9 cellular contexts compared by ENCODE assay signal in genomic region chr6:119978274-119978889, GRCh38.
A peak's percentile ranks its signal among the peaks of the same experiment; 100 is the strongest.
DNase-seq lines count a peak whose midpoint lies in the region; ATAC-seq and TF ChIP-seq lines count a peak whose summit lies in the region.
"Had no signal": no experiment of that assay in that cellular context is flagged by ENCODE, and none has a peak within 500 bp of the region (broad histone marks: within the 10 kb centered on the region; RNA-seq: fewer than 3 reads in every experiment).

No MANE protein-coding gene starts in this region.

- H3F3A ChIP-seq in OCI-LY1 (ENCODE audit: insufficient read depth, low read length) = no peaks in the 10 kb centered on the region

- no peaks in the 10 kb centered on the region for H3K9me3 Mint-ChIP-seq in activated naive CD4-positive, alpha-beta T cell treated with anti-CD3 and anti-CD28 coated beads, Interleukin-2, amount 10 ng/mL, durations not matched to agents 7 days and 5 days
- H3K9me3 Mint-ChIP-seq in activated naive CD4-positive, alpha-beta T cell treated with anti-CD3 and anti-CD28 coated beads, Interleukin-2, amount 50 U/mL, for 72 hours = no peaks in the 10 kb centered on the region
- H3K9me3 Mint-ChIP-seq: IgD-negative memory B cell had no signal

- no peak overlapping the region for H3K4me3 Mint-ChIP-seq in activated naive CD4-positive, alpha-beta T cell treated with anti-CD3 and anti-CD28 coated beads, Interleukin-2, amount 10 ng/mL, durations not matched to agents 7 days and 5 days
- H3K4me3 Mint-ChIP-seq: IgD-negative memory B cell had no signal

- 83 to 93% methylated on average over 2 of the region's 2 CpGs for WGBS in upper lobe of left lung, 2 donors

- H3K27ac ChIP-seq in OCI-LY1 (ENCODE audit: low read depth, low read length, poor library complexity, severe bottlenecking) (no peak overlapping the region), upper lobe of left lung (no peak overlapping the region)

- no peaks in the 10 kb centered on the region for H3K9me3 ChIP-seq in OCI-LY1 (ENCODE audit: low read length)
- H3K9me3 ChIP-seq in upper lobe of left lung = no peaks in the 10 kb centered on the region

- H3K4me2 ChIP-seq in OCI-LY1 (ENCODE audit: low read length) = no peak overlapping the region

- no peak overlapping the region for H3K4me3 ChIP-seq in OCI-LY1 (ENCODE audit: low read depth, low read length, poor library complexity, severe bottlenecking)
- H3K4me3 ChIP-seq in fibroblast of pulmonary artery (replicated peaks; ENCODE audit: low read depth, low read length) = no peak overlapping the region
- no peak overlapping the region for H3K4me3 ChIP-seq in upper lobe of left lung

- H3K9ac ChIP-seq in OCI-LY1 (ENCODE audit: low read length) = no peak overlapping the region

- no peaks in the 10 kb centered on the region for H3K27me3 Mint-ChIP-seq in activated naive CD4-positive, alpha-beta T cell treated with anti-CD3 and anti-CD28 coated beads, Interleukin-2, amount 10 ng/mL, durations not matched to agents 7 days and 5 days
- H3K27me3 Mint-ChIP-seq: IgD-negative memory B cell had no signal

- no peak overlapping the region for H2AFZ ChIP-seq in OCI-LY1 (ENCODE audit: low read length)

- no peaks in the 10 kb centered on the region for H3K79me2 ChIP-seq in OCI-LY1 (ENCODE audit: insufficient read depth, low read length)

- H3K4me1 ChIP-seq in OCI-LY1 (ENCODE audit: insufficient read depth, low read length, severe bottlenecking) = no peaks in the 10 kb centered on the region
- H3K4me1 ChIP-seq in upper lobe of left lung = no peaks in the 10 kb centered on the region

- no peaks in the 10 kb centered on the region for H4K20me1 ChIP-seq in OCI-LY1 (ENCODE audit: insufficient read depth, low read length)

- H3K27ac Mint-ChIP-seq in activated naive CD4-positive, alpha-beta T cell treated with anti-CD3 and anti-CD28 coated beads, Interleukin-2, amount 10 ng/mL, durations not matched to agents 7 days and 5 days = no peak overlapping the region
- no peak overlapping the region for H3K27ac Mint-ChIP-seq in activated naive CD4-positive, alpha-beta T cell treated with anti-CD3 and anti-CD28 coated beads, Interleukin-2, amount 50 U/mL, for 72 hours
- H3K27ac Mint-ChIP-seq: IgD-negative memory B cell had no signal

- H3K36me3 ChIP-seq in OCI-LY1 (ENCODE audit: insufficient read depth, low read length) (no peaks in the 10 kb centered on the region), upper lobe of left lung (no peaks in the 10 kb centered on the region)

- DNase-seq in DMS53 treated with DMSO at 0.1 percent for 48 hours (lab: John Stamatoyannopoulos, UW; ENCODE audit: unreplicated experiment) (peak; percentile 20), fibroblast of pulmonary artery (ENCODE audit: low read depth) (peak; percentile 36), upper lobe of left lung (no peak), UCSD-AML1 (lab: John Stamatoyannopoulos, UW; ENCODE audit: unreplicated experiment) (no peak)
- no peak for DNase-seq in activated naive CD4-positive, alpha-beta T cell treated with anti-CD3 and anti-CD28 coated beads, Interleukin-2, amount 10 ng/mL, durations not matched to agents 7 days and 5 days
- DNase-seq in activated naive CD4-positive, alpha-beta T cell treated with anti-CD3 and anti-CD28 coated beads, Interleukin-2, amount 50 U/mL, for 72 hours (ENCODE audit: low spot score in 2 of 2) = no peak

- TF ChIP-seq CTCF in OCI-LY1 (IDR thresholded peaks at IDR 0.05; ENCODE audit: low read length) (peak; percentile 52; the same call in 1 of the 2 replicates), fibroblast of pulmonary artery (IDR thresholded peaks at IDR 0.05; ENCODE audit: low read length, missing control alignments) (peak; percentile 65), upper lobe of left lung (IDR thresholded peaks at IDR 0.05) (peak in 4 of 6 experiments; percentile 12 to 24 (median 23))

- peak; percentile 64 for ATAC-seq in GM21619 (IDR thresholded peaks at IDR 0.05; ENCODE audit: unreplicated experiment)
- no peak for ATAC-seq in upper lobe of left lung (ENCODE audit: low FRiP score in 2 of 2)
- no peak for ATAC-seq in activated naive CD4-positive, alpha-beta T cell treated with anti-CD3 and anti-CD28 coated beads, Interleukin-2, amount 50 U/mL, for 72 hours

- TF ChIP-seq EP300 in upper lobe of left lung (IDR thresholded peaks at IDR 0.05) = no peak

- no peak for TF ChIP-seq POLR2A in upper lobe of left lung (IDR thresholded peaks at IDR 0.05)

- H3K36me3 Mint-ChIP-seq in activated naive CD4-positive, alpha-beta T cell treated with anti-CD3 and anti-CD28 coated beads, Interleukin-2, amount 10 ng/mL, durations not matched to agents 7 days and 5 days = no peaks in the 10 kb centered on the region
- no peaks in the 10 kb centered on the region for H3K36me3 Mint-ChIP-seq in activated naive CD4-positive, alpha-beta T cell treated with anti-CD3 and anti-CD28 coated beads, Interleukin-2, amount 50 U/mL, for 72 hours
- H3K36me3 Mint-ChIP-seq: IgD-negative memory B cell had no signal

- no peaks in the 10 kb centered on the region for H3K27me3 ChIP-seq in OCI-LY1 (ENCODE audit: insufficient read depth, low read length)
- H3K27me3 ChIP-seq in upper lobe of left lung = no peaks in the 10 kb centered on the region

- H3K4me1 Mint-ChIP-seq in activated naive CD4-positive, alpha-beta T cell treated with anti-CD3 and anti-CD28 coated beads, Interleukin-2, amount 10 ng/mL, durations not matched to agents 7 days and 5 days = no peaks in the 10 kb centered on the region

- CTCF ChIA-PET in activated naive CD4-positive, alpha-beta T cell treated with anti-CD3 and anti-CD28 coated beads, Interleukin-2, amount 10 ng/mL, durations not matched to agents 7 days and 5 days (lab: Charles Lee) = interaction anchor here (1.1 to 1.6 kb wide), 2 partner anchors 260 to 628 kb away, joined by 3 to 4 read pairs; no protein-coding TSS in a partner anchor

- H3K9me2 ChIP-seq in OCI-LY1 (ENCODE audit: low read depth, low read length) = no peaks in the 10 kb centered on the region

Comparison
In these comparisons a context has a peak if more than half of its experiments do, and no peak if none do; other contexts are left out.
1. DNase-seq: peak in DMS53 treated with DMSO at 0.1 percent for 48 hours (single experiment) and fibroblast of pulmonary artery (single experiment); none in upper lobe of left lung (0 of 2), activated naive CD4-positive, alpha-beta T cell treated with anti-CD3 and anti-CD28 coated beads, Interleukin-2, amount 10 ng/mL, durations not matched to agents 7 days and 5 days (single experiment), activated naive CD4-positive, alpha-beta T cell treated with anti-CD3 and anti-CD28 coated beads, Interleukin-2, amount 50 U/mL, for 72 hours (0 of 2) and UCSD-AML1 (single experiment).
2. Peak in every context shown above with its lines, with median percentiles within 50 percentile points of each other: CTCF ChIP-seq.